In the genomic region with DNA sequence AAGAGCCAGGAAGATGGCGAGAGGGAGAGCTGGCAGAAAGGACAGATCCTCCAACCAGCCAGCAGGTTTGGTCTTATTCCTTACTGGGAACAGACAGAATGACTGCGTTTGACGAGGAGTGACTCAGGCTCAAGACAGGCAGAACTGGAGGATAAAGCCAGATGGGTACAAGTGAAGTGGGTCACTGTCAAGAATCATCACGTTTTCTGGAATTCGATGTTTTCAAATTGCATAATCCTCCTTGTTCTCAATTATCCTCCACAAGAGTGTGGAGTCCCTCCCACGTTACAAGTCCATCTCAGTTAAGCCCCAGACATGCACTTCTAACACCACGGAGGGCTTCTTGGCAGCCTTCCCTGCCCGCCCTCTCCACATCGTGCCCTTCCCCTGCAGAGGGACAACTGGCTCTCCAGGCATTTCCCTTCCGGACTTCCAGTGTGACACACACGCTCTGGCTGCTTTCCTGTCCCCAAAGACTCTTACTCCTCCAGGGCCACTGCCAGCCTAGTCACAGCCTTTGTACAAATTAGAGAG, we compare ENCODE assay signal across 8 cellular contexts.
DNase-seq lines count a peak whose midpoint lies in the region; ATAC-seq and TF ChIP-seq lines count a peak whose summit lies in the region.

No MANE protein-coding gene starts in this region.

- ATAC-seq in left ventricle myocardium superior = peak; percentile 78
- no peak for ATAC-seq in activated naive CD4-positive, alpha-beta T cell treated with anti-CD3 and anti-CD28 coated beads, Interleukin-2, amount 50 U/mL, for 72 hours
- ATAC-seq in GM18861 (IDR thresholded peaks at IDR 0.05; ENCODE audit: unreplicated experiment) = no peak

- intact Hi-C loops in left ventricle myocardium superior (cut with micrococcal nuclease) = no loop called here

- H3K27me3 ChIP-seq in smooth muscle cell (ENCODE audit: low read depth) = no peaks in the 10 kb centered on the region

- no peaks in the 10 kb centered on the region for H3K79me2 ChIP-seq in smooth muscle cell (ENCODE audit: low read depth)

- H4K20me1 ChIP-seq in smooth muscle cell (ENCODE audit: low read depth) = no peaks in the 10 kb centered on the region

- no peaks in the 10 kb centered on the region for H3K4me1 ChIP-seq in smooth muscle cell (ENCODE audit: low read depth)

- no peaks in the 10 kb centered on the region for H3K36me3 ChIP-seq in smooth muscle cell (ENCODE audit: low read depth)

- peaks cover 19% of the 10 kb centered on the region for H3F3A ChIP-seq in smooth muscle cell (ENCODE audit: low read depth)

- WGBS in smooth muscle cell (ENCODE audit: low lambda C conversion rate) = 24% methylated on average over 11 of the region's 11 CpGs

- no peaks in the 10 kb centered on the region for H3K36me3 Mint-ChIP-seq in activated naive CD4-positive, alpha-beta T cell treated with anti-CD3 and anti-CD28 coated beads, Interleukin-2, amount 50 U/mL, for 72 hours

- no peak overlapping the region for H3K4me3 ChIP-seq in smooth muscle cell

- H3K9me3 ChIP-seq in smooth muscle cell (replicated peaks; ENCODE audit: low read depth) = no peaks in the 10 kb centered on the region

- TF ChIP-seq CTCF in smooth muscle cell (IDR thresholded peaks at IDR 0.05; ENCODE audit: borderline replicate concordance, insufficient read depth, poor library complexity, severe bottlenecking) = no peak

- peak overlapping the region; percentile 7 for H3K9ac ChIP-seq in smooth muscle cell (ENCODE audit: low read depth)

- H3K9me3 Mint-ChIP-seq in activated naive CD4-positive, alpha-beta T cell treated with anti-CD3 and anti-CD28 coated beads, Interleukin-2, amount 50 U/mL, for 72 hours = no peaks in the 10 kb centered on the region

- H3K27ac Mint-ChIP-seq in activated naive CD4-positive, alpha-beta T cell treated with anti-CD3 and anti-CD28 coated beads, Interleukin-2, amount 50 U/mL, for 72 hours = no peak overlapping the region

- H3K4me2 ChIP-seq in smooth muscle cell = peak overlapping the region; percentile 51

- peak overlapping the region; percentile 25 for H3K27ac ChIP-seq in angular gyrus (ENCODE audit: low read depth, low read length)
- H3K27ac ChIP-seq in smooth muscle cell (ENCODE audit: low read depth) = peak overlapping the region; percentile 58

- no peak overlapping the region for H2AFZ ChIP-seq in smooth muscle cell (ENCODE audit: low read depth)

- peak; percentile 88 for DNase-seq in HCEC 1CT
- DNase-seq in left ventricle myocardium superior = peak; percentile 58
- peak; percentile 42 for DNase-seq in smooth muscle cell (lab: John Stamatoyannopoulos, UW; ENCODE audit: unreplicated experiment)
- DNase-seq in pons (ENCODE audit: low spot score) = no peak
- no peak for DNase-seq in activated naive CD4-positive, alpha-beta T cell treated with anti-CD3 and anti-CD28 coated beads, Interleukin-2, amount 50 U/mL, for 72 hours (ENCODE audit: low spot score in 2 of 2)
- no peak for DNase-seq in activated CD4-positive, alpha-beta T cell treated with anti-CD3 and anti-CD28 coated beads for 1 hour

Comparison
In these comparisons a context has a peak if more than half of its experiments do, and no peak if none do; other contexts are left out.
1. DNase-seq: peak in HCEC 1CT (single experiment), left ventricle myocardium superior (single experiment) and smooth muscle cell (single experiment); none in pons (single experiment), activated naive CD4-positive, alpha-beta T cell treated with anti-CD3 and anti-CD28 coated beads, Interleukin-2, amount 50 U/mL, for 72 hours (0 of 2) and activated CD4-positive, alpha-beta T cell treated with anti-CD3 and anti-CD28 coated beads for 1 hour (single experiment).